ENCODE assay signal across 22 cellular contexts in the genomic region with DNA sequence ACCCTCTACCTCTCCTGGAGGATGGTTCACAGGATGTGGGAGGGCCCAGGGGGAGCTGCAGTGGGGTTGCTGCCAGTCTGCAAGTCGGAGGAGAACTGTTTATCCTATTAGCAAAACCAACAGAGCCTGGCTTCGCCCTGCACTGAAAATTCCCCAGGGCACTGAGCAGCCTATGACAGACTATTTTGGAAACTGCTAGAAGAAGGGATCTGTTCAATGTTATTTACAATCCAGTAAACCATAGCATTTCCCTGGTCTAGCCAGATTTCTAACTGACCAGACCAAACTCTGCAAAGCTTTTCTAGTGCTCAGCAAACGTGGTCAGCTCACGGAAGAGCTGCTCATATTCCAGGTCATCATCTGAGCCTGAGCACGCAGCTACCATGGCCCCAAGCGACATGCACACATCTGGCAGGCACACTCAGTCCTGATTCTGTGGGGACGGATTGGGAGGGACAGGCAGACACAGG.
DNase-seq lines count a peak whose midpoint lies in the region; TF ChIP-seq lines count a peak whose summit lies in the region.
"Had no signal": no experiment of that assay in that cellular context is flagged by ENCODE, and none has a peak within 500 bp of the region (broad histone marks: within the 10 kb centered on the region; RNA-seq: fewer than 3 reads in every experiment).

No MANE protein-coding gene starts in this region.

- H3K4me3 Mint-ChIP-seq in activated CD4-positive, alpha-beta T cell treated with anti-CD3 and anti-CD28 coated beads, Interleukin-2, amount 10 ng/mL, durations not matched to agents 24 days and 14 days, result no peak overlapping the region
- H3K4me3 Mint-ChIP-seq: activated CD8-positive, alpha-beta T cell treated with anti-CD3 and anti-CD28 coated beads, Interleukin-2, amount 10 ng/mL, durations not matched to agents 7 days and 5 days; activated naive CD4-positive, alpha-beta T cell treated with anti-CD3 and anti-CD28 coated beads, Interleukin-2, amount 50 U/mL, for 24 hours; brain; naive B cell; T-cell had no signal

- H2BK5ac ChIP-seq in mesendoderm (ENCODE audit: low read length), result no peak overlapping the region

- H3K4ac ChIP-seq in mesendoderm (ENCODE audit: low read depth, low read length), result no peak overlapping the region

- H3K36me3 Mint-ChIP-seq in activated CD4-positive, alpha-beta T cell treated with anti-CD3 and anti-CD28 coated beads, Interleukin-2, amount 10 ng/mL, durations not matched to agents 24 days and 14 days (ENCODE audit: low read depth), result no peaks in the 10 kb centered on the region
- H3K36me3 Mint-ChIP-seq: activated naive CD4-positive, alpha-beta T cell treated with anti-CD3 and anti-CD28 coated beads, Interleukin-2, amount 50 U/mL, for 24 hours; brain; naive B cell; T-cell had no signal

- H2BK15ac ChIP-seq in mesendoderm (replicated peaks; ENCODE audit: low read depth), result no peak overlapping the region

- no peaks in the 10 kb centered on the region for H3K27me3 Mint-ChIP-seq in activated CD4-positive, alpha-beta T cell treated with anti-CD3 and anti-CD28 coated beads, Interleukin-2, amount 10 ng/mL, durations not matched to agents 24 days and 14 days
- H3K27me3 Mint-ChIP-seq: activated naive CD4-positive, alpha-beta T cell treated with anti-CD3 and anti-CD28 coated beads, Interleukin-2, amount 50 U/mL, for 24 hours had no signal

- CTCF ChIA-PET in RWPE1 (lab: Yijun Ruan, JAX), result no interaction called here

- H3K56ac ChIP-seq in mesendoderm (ENCODE audit: low read length), result peak overlapping the region; percentile 52

- no peak overlapping the region for H3K9ac ChIP-seq in mesendoderm (ENCODE audit: low read length)
- H3K9ac ChIP-seq: parathyroid adenoma had no signal

- no CpG with 5 or more reads among the region's 7 CpGs for WGBS in mesendoderm (ENCODE audit: extremely low coverage, insufficient coverage, low lambda C conversion rate)

- H3K4me1 ChIP-seq in mesendoderm (ENCODE audit: control insufficient read depth, low read depth, low read length), result no peaks in the 10 kb centered on the region
- H3K4me1 ChIP-seq: lower lobe of right lung, parathyroid adenoma had no signal

- H3K79me1 ChIP-seq in mesendoderm (ENCODE audit: low read length), result no peaks in the 10 kb centered on the region

- H3K27ac Mint-ChIP-seq in activated CD4-positive, alpha-beta T cell treated with anti-CD3 and anti-CD28 coated beads, Interleukin-2, amount 10 ng/mL, durations not matched to agents 24 days and 14 days, result no peak overlapping the region
- H3K27ac Mint-ChIP-seq: activated CD8-positive, alpha-beta T cell treated with anti-CD3 and anti-CD28 coated beads, Interleukin-2, amount 10 ng/mL, durations not matched to agents 7 days and 5 days; activated naive CD4-positive, alpha-beta T cell treated with anti-CD3 and anti-CD28 coated beads, Interleukin-2, amount 50 U/mL, for 24 hours; brain; T-cell had no signal

- POLR2A ChIA-PET in RWPE1 (lab: Yijun Ruan, JAX; ENCODE audit: low non-redundant PET), result no interaction called here

- H3K27ac ChIP-seq in coronary artery (peak overlapping the region; percentile 40 to 54), mesendoderm (ENCODE audit: low read depth, low read length) (no peak overlapping the region), RWPE1 (no peak overlapping the region)
- H3K27ac ChIP-seq: lower lobe of right lung, parathyroid adenoma, suprapubic skin had no signal

- peaks cover 3% of the 10 kb centered on the region for H3K9me3 Mint-ChIP-seq in activated CD4-positive, alpha-beta T cell treated with anti-CD3 and anti-CD28 coated beads, Interleukin-2, amount 10 ng/mL, durations not matched to agents 24 days and 14 days
- H3K9me3 Mint-ChIP-seq: activated naive CD4-positive, alpha-beta T cell treated with anti-CD3 and anti-CD28 coated beads, Interleukin-2, amount 50 U/mL, for 24 hours; naive B cell; T-cell had no signal

- DNase-seq in DMS153 (lab: John Stamatoyannopoulos, UW) (peak; percentile 71), NCI-H1436 (lab: John Stamatoyannopoulos, UW) (peak; percentile 70), coronary artery (ENCODE audit: low spot score) (no peak), mesendoderm (no peak), G401 (ENCODE audit: low spot score) (no peak), GDM1 (lab: John Stamatoyannopoulos, UW) (no peak), RWPE1 (ENCODE audit: low spot score) (no peak)
- no peak for DNase-seq in activated CD4-positive, alpha-beta T cell treated with anti-CD3 and anti-CD28 coated beads, Interleukin-2, amount 10 ng/mL, durations not matched to agents 24 days and 14 days
- DNase-seq: activated CD8-positive, alpha-beta T cell treated with anti-CD3 and anti-CD28 coated beads, Interleukin-2, amount 10 ng/mL, durations not matched to agents 7 days and 5 days; activated T-cell treated with anti-CD3 and anti-CD28 coated beads, Interleukin-2, amount 50 U/mL, for 48 hours; cortex of kidney; HCEC 1CT; KBM-7; lower lobe of right lung; naive B cell; NCI-H2171; NCI-H774; T-cell had no signal

- no peak for TF ChIP-seq CTCF in coronary artery (IDR thresholded peaks at IDR 0.05)
- no peak for TF ChIP-seq CTCF in RWPE1 (conservative IDR thresholded peaks at IDR 0.05; ENCODE audit: low read depth)

- in situ Hi-C loops in G401 (cut with HindIII; ENCODE audit: low sequenced_read_pairs), result no loop called here

- H3K4me3 ChIP-seq in coronary artery (no peak overlapping the region), mesendoderm (ENCODE audit: low read length) (no peak overlapping the region)
- H3K4me3 ChIP-seq: lower lobe of right lung, suprapubic skin had no signal

- no peak overlapping the region for H2AK5ac ChIP-seq in mesendoderm (ENCODE audit: low read length)

- H4K8ac ChIP-seq in mesendoderm (ENCODE audit: low read depth, low read length), result no peak overlapping the region

- H3K4me1 Mint-ChIP-seq in activated CD4-positive, alpha-beta T cell treated with anti-CD3 and anti-CD28 coated beads, Interleukin-2, amount 10 ng/mL, durations not matched to agents 24 days and 14 days, result no peaks in the 10 kb centered on the region
- H3K4me1 Mint-ChIP-seq: activated naive CD4-positive, alpha-beta T cell treated with anti-CD3 and anti-CD28 coated beads, Interleukin-2, amount 50 U/mL, for 24 hours; T-cell had no signal

- no peak overlapping the region for H2BK120ac ChIP-seq in mesendoderm (ENCODE audit: low read depth, low read length)

- H3K36me3 ChIP-seq in mesendoderm (ENCODE audit: control insufficient read depth, insufficient read depth, low read length), result no peaks in the 10 kb centered on the region
- H3K36me3 ChIP-seq: lower lobe of right lung, suprapubic skin had no signal

- no peaks in the 10 kb centered on the region for H3K27me3 ChIP-seq in mesendoderm (ENCODE audit: insufficient read depth, low read length, poor library complexity)
- H3K27me3 ChIP-seq: suprapubic skin had no signal

- no peaks in the 10 kb centered on the region for H3K79me2 ChIP-seq in mesendoderm (ENCODE audit: control insufficient read depth, insufficient read depth, low read length)
- H3K79me2 ChIP-seq: parathyroid adenoma had no signal

- no peak overlapping the region for H3K4me2 ChIP-seq in mesendoderm (ENCODE audit: low read length)

- intact Hi-C loops in activated CD4-positive, alpha-beta T cell treated with anti-CD3 and anti-CD28 coated beads, Interleukin-2, amount 10 ng/mL, durations not matched to agents 24 days and 14 days (cut with micrococcal nuclease), result no loop called here

- no peak overlapping the region for H4K5ac ChIP-seq in mesendoderm (ENCODE audit: low read length)

- H3K23ac ChIP-seq in mesendoderm (ENCODE audit: low read length), result peak overlapping the region; percentile 95

- no peak overlapping the region for H3K18ac ChIP-seq in mesendoderm (ENCODE audit: low read length)

Comparison
In these comparisons a context has a peak if more than half of its experiments do, and no peak if none do; other contexts are left out.
1. DNase-seq: peak in DMS153 (single experiment) and NCI-H1436 (single experiment); none in coronary artery (single experiment), mesendoderm (single experiment), G401 (single experiment), GDM1 (single experiment), activated CD4-positive, alpha-beta T cell treated with anti-CD3 and anti-CD28 coated beads, Interleukin-2, amount 10 ng/mL, durations not matched to agents 24 days and 14 days (single experiment) and RWPE1 (single experiment).
2. H3K27ac ChIP-seq: peak in coronary artery (2 of 2); none in mesendoderm (single experiment) and RWPE1 (single experiment).